In genomic region chr11:70233511-70233919, GRCh38 we compare ENCODE assay signal across 11 cellular contexts. TPM values are rescaled to one million over a fixed set of nuclear protein-coding genes. Genes with fewer than 3 reads are reported as not detected.
DNase-seq lines count a peak whose midpoint lies in the region; ATAC-seq, FAIRE-seq and TF ChIP-seq lines count a peak whose summit lies in the region.
"Had no signal": no experiment of that assay in that cellular context is flagged by ENCODE, and none has a peak within 500 bp of the region (broad histone marks: within the 10 kb centered on the region; RNA-seq: fewer than 3 reads in every experiment).

No MANE protein-coding gene starts in this region.

- no peaks in the 10 kb centered on the region for H3K9me3 ChIP-seq in PC-9 (ENCODE audit: insufficient read depth, low read depth)
- H3K9me3 ChIP-seq in small intestine (ENCODE audit: control insufficient read depth, low read depth): peaks cover 1% of the 10 kb centered on the region
- H3K9me3 ChIP-seq: BLaER1 had no signal

- H3K9me2 ChIP-seq in PC-9 (ENCODE audit: insufficient read depth): no peaks in the 10 kb centered on the region

- H3K27me3 ChIP-seq in PC-9 (ENCODE audit: insufficient read depth, low read depth) (no peaks in the 10 kb centered on the region), small intestine (ENCODE audit: control insufficient read depth in 2 of 2, insufficient read depth in 2 of 2, low read length in 2 of 2) (no peaks in the 10 kb centered on the region)
- H3K27me3 ChIP-seq: BLaER1 had no signal

- FAIRE-seq in small intestine (lab: Jason Lieb, UNC): no peak

- H3K27ac ChIP-seq in PC-9 (peak overlapping the region; percentile 97), epithelial cell of prostate (peak overlapping the region; percentile 59), small intestine (ENCODE audit: low read depth in 1 of 2, low read length in 1 of 2) (no peak overlapping the region)
- H3K27ac ChIP-seq: BLaER1 had no signal

- peaks cover 24% of the 10 kb centered on the region for H3K4me1 ChIP-seq in PC-9 (replicated peaks; ENCODE audit: insufficient read depth)
- peaks cover 0 to 4% of the 10 kb centered on the region in 2 donors for H3K4me1 ChIP-seq in small intestine (ENCODE audit: control insufficient read depth in 2 of 2, insufficient read depth in 1 of 2, low read depth in 1 of 2, low read length in 1 of 2)

- BruUV-seq in PC-9 (replicated peaks; lab: Mats Ljungman, UMichigan): no TSS peak

- H4K20me1 ChIP-seq in PC-9 (ENCODE audit: insufficient read depth): no peaks in the 10 kb centered on the region; the same call in 1 of the 2 replicates
- H4K20me1 ChIP-seq: BLaER1 had no signal

- POLR2A ChIA-PET in PC-9 (lab: Charles Lee; ENCODE audit: unreplicated experiment): interaction anchor here (0.5 to 0.7 kb wide), 3 partner anchors 11 to 559 kb away, joined by 3 read pairs; no protein-coding TSS in a partner anchor

- intact Hi-C loops in PC-9 (cut with micrococcal nuclease; ENCODE audit: unreplicated experiment): loop anchor here (1.0 kb wide), 2 partner anchors 11 to 37 kb away; partner anchors contain the start of gene PPFIA1

- H3K4me2 ChIP-seq in PC-9: peak overlapping the region; percentile 59
- H3K4me2 ChIP-seq: BLaER1 had no signal

- no peak overlapping the region for H2AFZ ChIP-seq in PC-9

- peak; percentile 7 for DNase-seq in activated CD4-positive, alpha-beta T cell treated with anti-CD3 and anti-CD28 coated beads for 48 hours
- DNase-seq in activated CD4-positive, alpha-beta T cell treated with anti-CD3 and anti-CD28 coated beads, Interleukin-2, amount 50 U/mL, for 1 hour: no peak
- DNase-seq in PC-9 (peak; percentile 96 to 100), epithelial cell of prostate (ENCODE audit: low read depth, low spot score) (peak; percentile 99), small intestine (peak; percentile 72), amygdala (lab: John Stamatoyannopoulos, UW) (no peak)
- DNase-seq: activated CD8-positive, alpha-beta T cell treated with anti-CD3 and anti-CD28 coated beads for 36 hours; cerebellar nuclear complex had no signal

- no peak for TF ChIP-seq CTCF in PC-9 (conservative IDR thresholded peaks at IDR 0.05)

- no peaks in the 10 kb centered on the region for H3K79me2 ChIP-seq in PC-9 (ENCODE audit: low read depth)

- 33 to 66% (median 40%) methylated on average over 11 of the region's 11 CpGs for WGBS in small intestine, 3 donors

- H3K36me3 ChIP-seq in PC-9 (ENCODE audit: low read depth): no peaks in the 10 kb centered on the region
- no peaks in the 10 kb centered on the region for H3K36me3 ChIP-seq in small intestine (ENCODE audit: control insufficient read depth in 2 of 2, insufficient read depth in 2 of 2, low read length in 2 of 2)
- H3K36me3 ChIP-seq: BLaER1 had no signal

- peaks cover 40% of the 10 kb centered on the region for H3F3A ChIP-seq in PC-9 (ENCODE audit: insufficient read depth, low read depth)

- no peak overlapping the region for H3K4me3 ChIP-seq in PC-9
- no peak overlapping the region for H3K4me3 ChIP-seq in small intestine (ENCODE audit: low read depth in 1 of 2, low read length in 2 of 2)
- H3K4me3 ChIP-seq: BLaER1 had no signal

- ATAC-seq in GM19324 (IDR thresholded peaks at IDR 0.05; ENCODE audit: low FRiP score, unreplicated experiment) (no peak), GM18502 (IDR thresholded peaks at IDR 0.05; ENCODE audit: poor library complexity, unreplicated experiment) (no peak)
- ATAC-seq: activated CD8-positive, alpha-beta T cell treated with anti-CD3 and anti-CD28 coated beads for 36 hours had no signal

- CTCF ChIA-PET in PC-9 (lab: Charles Lee): interaction anchor here (0.6 kb wide), 2 partner anchors 440 to 903 kb away, joined by 4 to 7 read pairs; no protein-coding TSS in a partner anchor

RNA-seq across cellular contexts. Expression of gene FADD, which starts 30.4 kb away (rescaled TPM):
- 47.8 and 50.5 TPM in 2 replicates for total RNA-seq in PC-9 (2021)
- polyA plus RNA-seq in small intestine: 10 to 100 TPM; 29.5 to 32.7 (median 30.6) TPM

RNA-seq across cellular contexts. Expression of gene PPFIA1, which starts 37.0 kb away (rescaled TPM):
- total RNA-seq in PC-9 (2021): 81.1 and 86.8 TPM in 2 replicates
- polyA plus RNA-seq in small intestine: 10 to 100 TPM; 17.8 to 27.3 (median 23.2) TPM

Comparison
In these comparisons a context has a peak if more than half of its experiments do, and no peak if none do; other contexts are left out.
1. DNase-seq: peak in activated CD4-positive, alpha-beta T cell treated with anti-CD3 and anti-CD28 coated beads for 48 hours (single experiment), PC-9 (2 of 2), epithelial cell of prostate (single experiment) and small intestine (single experiment); none in activated CD4-positive, alpha-beta T cell treated with anti-CD3 and anti-CD28 coated beads, Interleukin-2, amount 50 U/mL, for 1 hour (single experiment) and amygdala (0 of 56).
2. H3K27ac ChIP-seq: peak in PC-9 (single experiment) and epithelial cell of prostate (single experiment); none in small intestine (0 of 2).